In genomic region chr14:76514599-76514998, GRCh38 we compare ENCODE assay signal across 8 cellular contexts.
DNase-seq lines count a peak whose midpoint lies in the region; ATAC-seq and TF ChIP-seq lines count a peak whose summit lies in the region.
"Had no signal": no experiment of that assay in that cellular context is flagged by ENCODE, and none has a peak within 500 bp of the region (broad histone marks: within the 10 kb centered on the region; RNA-seq: fewer than 3 reads in every experiment).

No MANE protein-coding gene starts in this region.

- H3K36me3 ChIP-seq in SK-N-MC (ENCODE audit: insufficient read depth, low read length) = no peaks in the 10 kb centered on the region
- no peaks in the 10 kb centered on the region for H3K36me3 ChIP-seq in left lung

- no peaks in the 10 kb centered on the region for H3K4me1 ChIP-seq in left lung

- H3K9me3 ChIP-seq in SK-N-MC (ENCODE audit: low read depth, low read length) (no peaks in the 10 kb centered on the region), left lung (no peaks in the 10 kb centered on the region)

- H3K4me3 ChIP-seq in SK-N-MC (no peak overlapping the region), left lung (no peak overlapping the region)

- H3K9ac ChIP-seq in SK-N-MC (ENCODE audit: insufficient read length) = no peak overlapping the region

- ATAC-seq in left lung = peak; percentile 60

- peak overlapping the region; percentile 75 for H3K27ac ChIP-seq in SK-N-MC
- no peak overlapping the region for H3K27ac ChIP-seq in left lung

- intact Hi-C loops in left lung (cut with DNase I) = no loop called here

- DNase-seq in ELR (ENCODE audit: low read depth) = peak; percentile 25
- DNase-seq in HT-29 (ENCODE audit: low spot score) = peak; percentile 38
- DNase-seq in SK-N-MC (ENCODE audit: low read depth, low spot score) = peak; percentile 56
- DNase-seq in left lung = no peak
- DNase-seq in activated CD8-positive, alpha-beta memory T cell treated with anti-CD3 and anti-CD28 coated beads, Interleukin-2, amount 50 U/mL, for 4 hours = no peak
- DNase-seq in NCI-H2081 treated with DMSO at 0.1 percent for 48 hours (lab: John Stamatoyannopoulos, UW) = no peak
- DNase-seq in stimulated activated CD4-positive, alpha-beta T cell treated with anti-CD3 and anti-CD28 coated beads, Interleukin-4, amount 100 ng/mL, for 4 hours = no peak
- DNase-seq: kidney had no signal

- TF ChIP-seq CTCF in left lung (IDR thresholded peaks at IDR 0.05) = peak in 1 of 2 donors; percentile 19

- H3K27me3 ChIP-seq in left lung = peaks cover 0 to 11% of the 10 kb centered on the region in 2 donors

Comparison
In these comparisons a context has a peak if more than half of its experiments do, and no peak if none do; other contexts are left out.
1. DNase-seq: peak in ELR (single experiment), HT-29 (single experiment) and SK-N-MC (single experiment); none in left lung (0 of 2), activated CD8-positive, alpha-beta memory T cell treated with anti-CD3 and anti-CD28 coated beads, Interleukin-2, amount 50 U/mL, for 4 hours (single experiment), NCI-H2081 treated with DMSO at 0.1 percent for 48 hours (single experiment) and stimulated activated CD4-positive, alpha-beta T cell treated with anti-CD3 and anti-CD28 coated beads, Interleukin-4, amount 100 ng/mL, for 4 hours (0 of 2).